Comparison of ENCODE assay signal across 8 cellular contexts in genomic region chr7:105589221-105590077, GRCh38. TPM values are rescaled to one million over a fixed set of nuclear protein-coding genes. Genes with fewer than 3 reads are reported as not detected.
DNase-seq lines count a peak whose midpoint lies in the region; ATAC-seq, FAIRE-seq and TF ChIP-seq lines count a peak whose summit lies in the region.

No MANE protein-coding gene starts in this region.

- CTCF ChIA-PET in Caco-2 (lab: Charles Lee) = interaction anchor here (0.6 to 1.0 kb wide), 5 partner anchors 10 to 448 kb away, joined by 3 to 15 read pairs (median 3); partner anchors contain the start of gene RINT1
- CTCF ChIA-PET in H1 (lab: Charles Lee; ENCODE audit: partially characterized antibody) = interaction anchor here (0.6 to 2.9 kb wide), 23 partner anchors 8 to 609 kb away, joined by 3 to 13 read pairs (median 4); partner anchors contain the start of genes EFCAB10 and RINT1

- H3K27me3 ChIP-seq in Caco-2 (replicated peaks; ENCODE audit: control insufficient read depth, insufficient read depth, low read length) = no peaks in the 10 kb centered on the region
- H3K27me3 ChIP-seq in H1 (replicated peaks in 1 of 4; ENCODE audit: control insufficient read depth in 3 of 4, extremely low read depth in 1 of 4, insufficient read depth in 3 of 4, low read length in 3 of 4) = no peaks in the 10 kb centered on the region

- TF ChIP-seq CTCF in Caco-2 (IDR thresholded peaks at IDR 0.05; ENCODE audit: insufficient read depth in 1 of 2, low read depth in 1 of 2, low read length in 1 of 2, severe bottlenecking in 1 of 2, unreplicated experiment in 1 of 2) (peak; percentile 40 to 66), H1 (IDR thresholded peaks at IDR 0.05; ENCODE audit: control extremely low read depth in 1 of 3, insufficient read depth in 1 of 3, low read depth in 1 of 3, low read length in 3 of 3) (peak; percentile 51 to 91 (median 77))

- no peaks in the 10 kb centered on the region for H3K23me2 ChIP-seq in H1 (ENCODE audit: low read depth, low read length)

- H2BK20ac ChIP-seq in H1 (ENCODE audit: low read length) = no peak overlapping the region

- H2AK5ac ChIP-seq in H1 (ENCODE audit: low read depth, low read length) = no peak overlapping the region

- intact Hi-C loops in Caco-2 (cut with micrococcal nuclease; ENCODE audit: unreplicated experiment) = loop anchor here (1.0 to 2.0 kb wide), 3 partner anchors 57 to 666 kb away; partner anchors contain the start of gene RINT1

- H3K4me3 ChIP-seq in Caco-2 (ENCODE audit: low read depth, low read length) (no peak overlapping the region), H1 (ENCODE audit: extremely low read depth in 1 of 4, insufficient read depth in 2 of 4, low read depth in 3 of 4, low read length in 4 of 4) (no peak overlapping the region), mesodermal cell (ENCODE audit: extremely low read depth, insufficient read depth, low read length, poor library complexity, severe bottlenecking) (no peak overlapping the region)

- no TSS peak for BruUV-seq in Caco-2 (replicated peaks; lab: Mats Ljungman, UMichigan)

- peak; percentile 93 to 95 for TF ChIP-seq RAD21 in H1 (IDR thresholded peaks at IDR 0.05 in 1 of 2, conservative IDR thresholded peaks at IDR 0.05 in 1 of 2; ENCODE audit: low read depth in 2 of 2, low read length in 2 of 2)

- H2BK5ac ChIP-seq in H1 (ENCODE audit: low read depth, low read length) = no peak overlapping the region

- H4K91ac ChIP-seq in H1 (replicated peaks; ENCODE audit: insufficient read length, low read length) = no peak overlapping the region

- H3K56ac ChIP-seq in H1 (replicated peaks; ENCODE audit: insufficient read length, low read depth, low read length) = no peak overlapping the region

- H3K9me3 ChIP-seq in Caco-2 (no peaks in the 10 kb centered on the region), H1 (ENCODE audit: insufficient read depth in 2 of 2, low read depth in 1 of 2, low read length in 1 of 2) (0 out of 4 replicates have a peak, but pooled peaks cover 0 to 3% of the 10 kb centered on the region in 2 experiments), mesodermal cell (ENCODE audit: control insufficient read depth, low read length) (peaks cover 6% of the 10 kb centered on the region)

- no peaks in the 10 kb centered on the region for H3K27me3 Mint-ChIP-seq in Caco-2 (ENCODE audit: insufficient read depth, unreplicated experiment)

- peak; percentile 63 to 66 for DNase-seq in Caco-2
- peak; percentile 61 to 77 for DNase-seq in NCI-H446 (lab: John Stamatoyannopoulos, UW)
- DNase-seq in activated CD4-positive, alpha-beta T cell treated with anti-CD3 and anti-CD28 coated beads, Interleukin-2, amount 50 U/mL, for 1 hour = peak; percentile 44
- DNase-seq in H1 (ENCODE audit: low read depth in 1 of 2, low spot score in 2 of 2) = no peak
- peak; percentile 30 for DNase-seq in stimulated activated naive CD4-positive, alpha-beta T cell treated with Interleukin-2 at 50 U/mL for 16 hours (lab: John Stamatoyannopoulos, UW)

- ATAC-seq in GM19395 (IDR thresholded peaks at IDR 0.05; ENCODE audit: unreplicated experiment) (peak; percentile 93), HG03442 (IDR thresholded peaks at IDR 0.05; ENCODE audit: unreplicated experiment) (peak; percentile 87)

- H3K4me2 ChIP-seq in H1 (ENCODE audit: insufficient read depth in 1 of 2, low read depth in 2 of 2, low read length in 2 of 2) = no peak overlapping the region

- no peaks in the 10 kb centered on the region for H3K79me1 ChIP-seq in H1 (ENCODE audit: low read depth, low read length)

- peak overlapping the region; percentile 29; the same call in 1 of the 2 replicates for H2AFZ ChIP-seq in H1 (ENCODE audit: low read length)

- H2BK15ac ChIP-seq in H1 (ENCODE audit: low read length) = no peak overlapping the region

- 54% methylated on average over 6 of the region's 6 CpGs; no CpG with 5 or more reads in 1 of the 2 experiments for WGBS in H1 (ENCODE audit: extremely low coverage in 1 of 2, insufficient coverage in 1 of 2, insufficient read length in 1 of 2, insufficient replicate concordance in 2 of 2, low coverage in 1 of 2, low lambda C conversion rate in 2 of 2, missing lambda C conversion rate in 1 of 2), 2 experiments
- WGBS in mesodermal cell (ENCODE audit: insufficient coverage in 2 of 2), 2 experiments = 48 to 49% methylated on average over 5 to 6 of the region's 6 CpGs

- peaks cover 6% of the 10 kb centered on the region for H3K9me3 Mint-ChIP-seq in Caco-2 (ENCODE audit: unreplicated experiment)

- H3K18ac ChIP-seq in H1 (ENCODE audit: extremely low read depth, low read length) = no peak overlapping the region

- no peaks in the 10 kb centered on the region for H3K36me3 ChIP-seq in Caco-2 (ENCODE audit: control insufficient read depth, insufficient read depth, low read length)
- no peaks in the 10 kb centered on the region for H3K36me3 ChIP-seq in H1 (ENCODE audit: control insufficient read depth in 2 of 4, insufficient read depth in 4 of 4, low read length in 3 of 4)
- no peaks in the 10 kb centered on the region for H3K36me3 ChIP-seq in mesodermal cell (ENCODE audit: control insufficient read depth, insufficient read depth, low read length)

- no peak overlapping the region for H3K4me3 Mint-ChIP-seq in Caco-2 (ENCODE audit: unreplicated experiment)

- H4K20me1 ChIP-seq in H1 (replicated peaks in 1 of 2; ENCODE audit: control insufficient read depth in 1 of 2, insufficient read depth in 2 of 2, low read length in 2 of 2) = no peaks in the 10 kb centered on the region

- no peak overlapping the region for H3K4ac ChIP-seq in H1 (replicated peaks; ENCODE audit: insufficient read length, low read depth, low read length)

- no peak overlapping the region for H2BK12ac ChIP-seq in H1 (ENCODE audit: low read depth, low read length)

- H4K5ac ChIP-seq in H1 (ENCODE audit: insufficient read length, low read depth, low read length) = no peak overlapping the region

- H4K8ac ChIP-seq in H1 (ENCODE audit: extremely low read depth, insufficient read depth, low read length) = no peak overlapping the region

- no peaks in the 10 kb centered on the region for H3K4me1 ChIP-seq in Caco-2
- H3K4me1 ChIP-seq in H1 (replicated peaks in 1 of 4; ENCODE audit: control insufficient read depth in 3 of 4, insufficient read depth in 4 of 4, low read length in 3 of 4) = peaks cover 0 to 2% (median 0%) of the 10 kb centered on the region in 4 experiments; a peak in 1 of 7 replicates
- peaks cover 10% of the 10 kb centered on the region for H3K4me1 ChIP-seq in mesodermal cell (ENCODE audit: control insufficient read depth, insufficient read depth, low read length, poor library complexity, severe bottlenecking)

- TF ChIP-seq EP300 in H1 (IDR thresholded peaks at IDR 0.05; ENCODE audit: borderline replicate concordance in 1 of 2, low read depth in 2 of 2, low read length in 2 of 2) = no peak

- H3K79me2 ChIP-seq in H1 (ENCODE audit: control insufficient read depth in 1 of 2, insufficient read depth in 2 of 2, low read length in 2 of 2) = no peaks in the 10 kb centered on the region

- H3K23ac ChIP-seq in H1 (ENCODE audit: insufficient read length) = no peak overlapping the region

- H3K36me3 Mint-ChIP-seq in Caco-2 (ENCODE audit: insufficient read depth, unreplicated experiment) = no peaks in the 10 kb centered on the region

- no peak overlapping the region for H2BK120ac ChIP-seq in H1 (replicated peaks; ENCODE audit: low read depth, low read length)

- peak; percentile 95 for FAIRE-seq in H1 (lab: Jason Lieb, UNC)

- H3K4me1 Mint-ChIP-seq in Caco-2 (ENCODE audit: low read depth, unreplicated experiment) = no peaks in the 10 kb centered on the region

- POLR2A ChIA-PET in Caco-2 (lab: Charles Lee) (interaction anchor here (1.1 kb wide), 1 partner anchor 58 kb away, joined by 3 read pairs; no protein-coding TSS in a partner anchor), H1 (lab: Charles Lee; ENCODE audit: partially characterized antibody) (interaction anchor here (1.2 kb wide), 1 partner anchor 26 kb away, joined by 3 read pairs; no protein-coding TSS in a partner anchor)

- no peak overlapping the region for H3K14ac ChIP-seq in H1 (ENCODE audit: insufficient read length)

- TF ChIP-seq POLR2A in H1 (IDR thresholded peaks at IDR 0.05; ENCODE audit: control extremely low read depth in 1 of 2, low read depth in 2 of 2, low read length in 2 of 2) = no peak

- no peak overlapping the region for H3K9ac ChIP-seq in H1 (replicated peaks in 1 of 4; ENCODE audit: extremely low read depth in 1 of 4, low read depth in 3 of 4, low read length in 3 of 4)

- no peak overlapping the region for H3K27ac ChIP-seq in H1 (ENCODE audit: low read depth, low read length)
- H3K27ac ChIP-seq in mesodermal cell (ENCODE audit: low read depth, low read length, severe bottlenecking) = peak overlapping the region; percentile 13

- no peak overlapping the region for H3K27ac Mint-ChIP-seq in Caco-2 (ENCODE audit: unreplicated experiment)

TF ChIP-seq in H1, 55 proteins besides CTCF, POLR2A, EP300 and RAD21 (continues in another document):
- TF ChIP-seq SUZ12 (IDR thresholded peaks at IDR 0.05; ENCODE audit: low read length) (no peak), JUN (IDR thresholded peaks at IDR 0.05; ENCODE audit: low read depth, low read length) (no peak), CTBP2 (IDR thresholded peaks at IDR 0.05; ENCODE audit: borderline replicate concordance, insufficient read depth, insufficient read length, low read length) (no peak)

RNA-seq across cellular contexts. Expression of gene EFCAB10, which starts 8.2 kb away (rescaled TPM):
- not detected in 2 replicates for total RNA-seq in Caco-2 (2022)
- total RNA-seq in H1 (2021; fragmentation: NEBNext Ultra II Directional; extraction: Animal tissue kit (Norgen Biotek cat#: 25700)) = 3.1 TPM in 2 replicates
- polyA plus RNA-seq in H1 (2011; rRNA removed) = 0.52 and 0.80 TPM in 2 replicates
- 0.90 TPM for polyA plus RNA-seq in H1 (2011; cell fraction: cytosol; rRNA removed)
- 0.41 TPM for polyA plus RNA-seq in H1 (2011; cell fraction: nucleus; rRNA removed)
- 1.2 to 2.7 TPM (median 2.5 TPM) in 4 replicates for polyA plus RNA-seq in H1 (2012, experiment 1 of 2)
- 0.43 TPM for polyA plus RNA-seq in H1 (2012, experiment 2 of 2)
- 3.2 TPM for polyA plus RNA-seq in H1 (2013, experiment 1 of 2)
- 3.7 TPM for polyA plus RNA-seq in H1 (2013, experiment 2 of 2)
- polyA minus RNA-seq in H1 (2011; rRNA and poly(A)+ RNA removed) = 0.80 and 1.1 TPM in 2 replicates
- polyA minus RNA-seq in H1 (2011; cell fraction: cytosol; rRNA and poly(A)+ RNA removed) = 2.1 TPM
- polyA minus RNA-seq in H1 (2011; cell fraction: nucleus; rRNA and poly(A)+ RNA removed) = 0.70 TPM
- polyA plus RNA-seq in mesodermal cell (2013, experiment 1 of 2) = 0.26 TPM
- not detected for polyA plus RNA-seq in mesodermal cell (2013, experiment 2 of 2)

RNA-seq across cellular contexts. Expression of gene RINT1, which starts 57.4 kb away (rescaled TPM):
- total RNA-seq in Caco-2 (2022) = 23.9 and 28.0 TPM in 2 replicates
- total RNA-seq in H1 (2021; fragmentation: NEBNext Ultra II Directional; extraction: Animal tissue kit (Norgen Biotek cat#: 25700)) = 18.6 and 21.8 TPM in 2 replicates
- polyA plus RNA-seq in H1 (2011; rRNA removed) = 5.0 and 7.8 TPM in 2 replicates
- 10.5 TPM for polyA plus RNA-seq in H1 (2011; cell fraction: cytosol; rRNA removed)
- polyA plus RNA-seq in H1 (2011; cell fraction: nucleus; rRNA removed) = 7.7 TPM
- polyA plus RNA-seq in H1 (2012, experiment 1 of 2) = 10.3 to 16.4 TPM (median 11.8 TPM) in 4 replicates
- polyA plus RNA-seq in H1 (2012, experiment 2 of 2) = 1.8 TPM
- 13.3 TPM for polyA plus RNA-seq in H1 (2013, experiment 1 of 2)
- polyA plus RNA-seq in H1 (2013, experiment 2 of 2) = 12.9 TPM
- 14.6 and 15.9 TPM in 2 replicates for polyA minus RNA-seq in H1 (2011; rRNA and poly(A)+ RNA removed)
- 15.6 TPM for polyA minus RNA-seq in H1 (2011; cell fraction: cytosol; rRNA and poly(A)+ RNA removed)
- polyA minus RNA-seq in H1 (2011; cell fraction: nucleus; rRNA and poly(A)+ RNA removed) = 13.2 TPM
- 25.1 TPM for polyA plus RNA-seq in mesodermal cell (2013, experiment 1 of 2)
- 24.3 TPM for polyA plus RNA-seq in mesodermal cell (2013, experiment 2 of 2)

Comparison
In these comparisons a context has a peak if more than half of its experiments do, and no peak if none do; other contexts are left out.
1. DNase-seq: peak in Caco-2 (2 of 2), NCI-H446 (2 of 2), activated CD4-positive, alpha-beta T cell treated with anti-CD3 and anti-CD28 coated beads, Interleukin-2, amount 50 U/mL, for 1 hour (single experiment) and stimulated activated naive CD4-positive, alpha-beta T cell treated with Interleukin-2 at 50 U/mL for 16 hours (single experiment); none in H1 (0 of 2).